Comparison of ENCODE assay signal across 7 cellular contexts in the genomic region with DNA sequence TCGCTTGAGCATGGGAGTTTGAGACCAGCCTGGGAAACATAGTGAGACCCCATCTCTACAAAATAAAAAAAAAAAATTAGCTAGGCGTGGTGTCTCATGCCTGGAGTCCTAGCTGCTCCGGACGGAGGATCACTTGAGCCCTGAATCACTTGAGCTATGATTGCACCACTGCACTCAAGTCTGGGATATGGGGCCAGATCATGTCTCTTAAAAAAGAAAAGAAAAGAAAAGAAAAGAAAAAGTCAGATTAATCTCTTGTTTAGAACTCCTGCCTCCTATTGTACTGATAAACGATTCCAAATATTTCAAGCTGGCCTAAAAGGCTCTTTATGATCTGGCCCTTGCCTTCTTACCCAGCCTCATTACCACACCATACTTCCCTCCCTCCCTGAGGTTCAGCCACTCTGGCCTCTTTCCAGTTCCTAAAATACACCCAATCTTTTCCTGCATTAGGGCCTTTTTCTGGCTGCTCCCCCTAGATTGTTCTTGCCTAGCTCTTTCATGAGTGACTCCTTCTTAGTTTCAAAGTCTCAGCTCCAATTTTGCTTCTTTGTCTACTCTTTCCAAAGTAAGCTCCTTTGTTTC. TPM values are rescaled to one million over a fixed set of nuclear protein-coding genes. Genes with fewer than 3 reads are reported as not detected.
DNase-seq lines count a peak whose midpoint lies in the region; ATAC-seq, FAIRE-seq and TF ChIP-seq lines count a peak whose summit lies in the region.

No MANE protein-coding gene starts in this region.

- TF ChIP-seq POLR2A in GM12878 (IDR thresholded peaks at IDR 0.05; ENCODE audit: low read depth, low read length): no peak

- no peak overlapping the region for H3K9ac ChIP-seq in GM12878 (ENCODE audit: control insufficient read depth, insufficient read depth, low read length)
- peak overlapping the region in 3 of 5 donors; percentile 5 to 60 (median 37) for H3K9ac ChIP-seq in subcutaneous abdominal adipose tissue (ENCODE audit: low read length in 5 of 5)

- no peak for TF ChIP-seq RAD21 in GM12878 (IDR thresholded peaks at IDR 0.05; ENCODE audit: insufficient read depth, low read depth, low read length)

- TF ChIP-seq EP300 in GM12878 (IDR thresholded peaks at IDR 0.05; ENCODE audit: borderline replicate concordance in 1 of 2, control insufficient read depth in 1 of 2, low read depth in 2 of 2, low read length in 2 of 2): no peak

- 90% methylated on average over 5 of the region's 5 CpGs for WGBS in GM12878 (ENCODE audit: insufficient coverage, insufficient replicate concordance, low lambda C conversion rate, missing lambda C conversion rate)

- H3K79me2 ChIP-seq in GM12878 (ENCODE audit: control insufficient read depth, insufficient read depth, low read length): no peaks in the 10 kb centered on the region

- H3K4me2 ChIP-seq in GM12878 (ENCODE audit: control insufficient read depth, insufficient read depth): no peak overlapping the region

- RAD21 ChIA-PET in GM12878 (lab: Charles Lee; ENCODE audit: unreplicated experiment): interaction anchor here (0.6 to 0.9 kb wide), 2 partner anchors 42 to 385 kb away, joined by 3 read pairs; no protein-coding TSS in a partner anchor

- TF ChIP-seq CTCF in GM12878 (IDR thresholded peaks at IDR 0.05 in 2 of 3, conservative IDR thresholded peaks at IDR 0.05 in 1 of 3; ENCODE audit: control insufficient read depth in 2 of 3, extremely low read depth in 1 of 3, insufficient read depth in 1 of 3, low read depth in 3 of 3, low read length in 3 of 3): no peak

- ATAC-seq in GM12878 (no peak), left lobe of liver (peak; percentile 29), GM19455 (IDR thresholded peaks at IDR 0.05; ENCODE audit: unreplicated experiment) (no peak)

- no peak overlapping the region for H3K27ac ChIP-seq in GM12878 (ENCODE audit: control insufficient read depth, insufficient read depth)
- H3K27ac ChIP-seq in subcutaneous abdominal adipose tissue (ENCODE audit: low read depth, low read length): peak overlapping the region; percentile 85

- in situ Hi-C loops in KBM-7 (cut with MboI; ENCODE audit: low pct_unique_long_range_greater_than_20kb, low sequenced_read_pairs) (no loop called here), GM12878 (cut with MboI) (no loop called here)

- peak; percentile 49 for FAIRE-seq in GM12878 (lab: Jason Lieb, UNC)

- no peak overlapping the region for H3K4me3 ChIP-seq in GM12878
- peak overlapping the region in 1 of 5 donors; percentile 32 for H3K4me3 ChIP-seq in subcutaneous abdominal adipose tissue (ENCODE audit: low read depth in 1 of 5, low read length in 5 of 5)

- CTCF ChIA-PET in GM12878 (lab: Yijun Ruan, JAX): interaction anchor here (0.5 to 2.6 kb wide), 8 partner anchors 10 to 153 kb away, joined by 3 to 10 read pairs (median 4); no protein-coding TSS in a partner anchor

- SMC1A ChIA-PET in GM12878 (lab: Charles Lee; ENCODE audit: uncharacterized antibody, unreplicated experiment): interaction anchor here (0.6 to 3.5 kb wide), 7 partner anchors 9 to 83 kb away, joined by 3 to 19 read pairs (median 3); no protein-coding TSS in a partner anchor

- H3K9me3 ChIP-seq in GM12878 (replicated peaks; ENCODE audit: control insufficient read depth, insufficient read depth, low read length): no peaks in the 10 kb centered on the region
- H3K9me3 ChIP-seq in subcutaneous abdominal adipose tissue (ENCODE audit: control insufficient read depth in 5 of 5, low read length in 5 of 5): no peaks in the 10 kb centered on the region

- H3K27me3 ChIP-seq in GM12878 (replicated peaks in 1 of 2; ENCODE audit: control insufficient read depth in 2 of 2, insufficient read depth in 2 of 2, low read length in 1 of 2) (no peaks in the 10 kb centered on the region), subcutaneous abdominal adipose tissue (ENCODE audit: control insufficient read depth in 5 of 5, insufficient read depth in 4 of 5, low read length in 5 of 5) (no peaks in the 10 kb centered on the region)

- no TSS peak for BruUV-seq in GM12878 (replicated peaks; lab: Mats Ljungman, UMichigan)

- DNase-seq in KBM-7 (peak; percentile 61), GM12878 (ENCODE audit: low read depth, low spot score) (no peak), left lobe of liver (ENCODE audit: low spot score) (no peak), mucosa of gallbladder (ENCODE audit: low spot score) (no peak), KG1 (lab: John Stamatoyannopoulos, UW) (no peak)

- peaks cover 4% of the 10 kb centered on the region for H3K4me1 ChIP-seq in GM12878 (ENCODE audit: control insufficient read depth, insufficient read depth, low read length)
- peaks cover 3 to 32% (median 22%) of the 10 kb centered on the region in 5 donors for H3K4me1 ChIP-seq in subcutaneous abdominal adipose tissue (ENCODE audit: control insufficient read depth in 5 of 5, insufficient read depth in 5 of 5, low read length in 5 of 5)

- H3K36me3 ChIP-seq in GM12878 (ENCODE audit: control insufficient read depth in 2 of 2, insufficient read depth in 2 of 2, low read length in 1 of 2) (no peaks in the 10 kb centered on the region), subcutaneous abdominal adipose tissue (ENCODE audit: control insufficient read depth in 5 of 5, insufficient read depth in 5 of 5, low read length in 5 of 5) (peaks cover 0 to 10% (median 7%) of the 10 kb centered on the region in 5 donors)

- no peak overlapping the region for H2AFZ ChIP-seq in GM12878 (ENCODE audit: control insufficient read depth, low read depth, low read length)

- POLR2A ChIA-PET in GM12878 (lab: Charles Lee): interaction anchor here (1.4 to 1.5 kb wide), 2 partner anchors 10 to 83 kb away, joined by 3 read pairs; no protein-coding TSS in a partner anchor

- no peaks in the 10 kb centered on the region for H4K20me1 ChIP-seq in GM12878 (ENCODE audit: control insufficient read depth, insufficient read depth)

- intact Hi-C loops in GM12878 (cut with micrococcal nuclease; ENCODE audit: unreplicated experiment): no loop called here

TF ChIP-seq in GM12878, 131 proteins besides CTCF, POLR2A, EP300 and RAD21 (continues in another document):
- TF ChIP-seq, protein P1, sequence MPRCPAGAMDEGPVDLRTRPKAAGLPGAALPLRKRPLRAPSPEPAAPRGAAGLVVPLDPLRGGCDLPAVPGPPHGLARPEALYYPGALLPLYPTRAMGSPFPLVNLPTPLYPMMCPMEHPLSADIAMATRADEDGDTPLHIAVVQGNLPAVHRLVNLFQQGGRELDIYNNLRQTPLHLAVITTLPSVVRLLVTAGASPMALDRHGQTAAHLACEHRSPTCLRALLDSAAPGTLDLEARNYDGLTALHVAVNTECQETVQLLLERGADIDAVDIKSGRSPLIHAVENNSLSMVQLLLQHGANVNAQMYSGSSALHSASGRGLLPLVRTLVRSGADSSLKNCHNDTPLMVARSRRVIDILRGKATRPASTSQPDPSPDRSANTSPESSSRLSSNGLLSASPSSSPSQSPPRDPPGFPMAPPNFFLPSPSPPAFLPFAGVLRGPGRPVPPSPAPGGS (IDR thresholded peaks at IDR 0.05; ENCODE audit: borderline replicate concordance, insufficient read depth, low read depth, low read length, poor library complexity, severe bottlenecking): no peak
- no peak for TF ChIP-seq CREB1 (IDR thresholded peaks at IDR 0.05; ENCODE audit: low read depth)
- no peak for TF ChIP-seq NR2C2 (IDR thresholded peaks at IDR 0.05; ENCODE audit: borderline replicate concordance, control insufficient read depth, insufficient read length, low read depth)
- TF ChIP-seq MEF2A (IDR thresholded peaks at IDR 0.05; ENCODE audit: insufficient read depth, low read depth, low read length): no peak
- TF ChIP-seq SMAD5 (IDR thresholded peaks at IDR 0.05; ENCODE audit: low read depth): no peak
- no peak for TF ChIP-seq CEBPB (IDR thresholded peaks at IDR 0.05; ENCODE audit: borderline replicate concordance in 1 of 2, low read depth in 2 of 2, low read length in 2 of 2)
- TF ChIP-seq ZNF207 (IDR thresholded peaks at IDR 0.05; ENCODE audit: borderline replicate concordance): no peak

RNA-seq across cellular contexts. Expression of a gene that starts 41.7 kb away (rescaled TPM):
- 9.7 and 9.8 TPM in 2 replicates for total RNA-seq in GM12878 (2013; cell fraction: nucleolus; rRNA removed)
- total RNA-seq in GM12878 (2014; rRNA removed) (22.5 and 23.6 TPM in 2 replicates), GM12878 (2014; rRNA removed; fragmentation: Illumina TruSeq; extraction: Trizol) (22.8 and 24.4 TPM in 2 replicates), GM12878 (2021) (49.3 and 54.6 TPM in 2 replicates), left lobe of liver (14.5 TPM), mucosa of gallbladder (216 TPM)
- polyA plus RNA-seq in GM12878 (2011; ENCODE audit: low read depth): 5.7 TPM
- polyA plus RNA-seq in GM12878 (2011; rRNA removed) (10.7 and 13.8 TPM in 2 replicates), GM12878 (2014; fragmentation: Illumina TruSeq; extraction: Trizol) (28.8 and 29.0 TPM in 2 replicates), GM12878 (2014; fragmentation: Nextera tagmentation; extraction: Ambion mirVana) (1 to 10 TPM; 6.7 to 9.2 TPM), GM12878 (2014; rRNA removed) (24.3 and 25.1 TPM in 2 replicates), GM12878 (2016; fragmentation: Nextera tagmentation; extraction: Ambion mirVana) (10 to 100 TPM; 38.4 to 39.0 TPM)
- polyA plus RNA-seq in GM12878 (2011; cell fraction: cytosol; rRNA removed): 9.2 and 9.9 TPM in 2 replicates
- polyA plus RNA-seq in GM12878 (2011; cell fraction: nucleus; rRNA removed): 21.7 and 22.7 TPM in 2 replicates
- 6.3 and 7.6 TPM in 2 replicates for polyA plus RNA-seq in GM12878 (2012)
- polyA minus RNA-seq in GM12878 (2011; rRNA and poly(A)+ RNA removed): 12.9 and 16.5 TPM in 2 replicates
- polyA minus RNA-seq in GM12878 (2011; cell fraction: cytosol; rRNA and poly(A)+ RNA removed): 5.3 and 8.6 TPM in 2 replicates
- 12.9 and 17.8 TPM in 2 replicates for polyA minus RNA-seq in GM12878 (2011; cell fraction: nucleus; rRNA and poly(A)+ RNA removed)
